13 cellular contexts compared by ENCODE assay signal in genomic region chr1:220692436-220693228, GRCh38.
"Had no signal": no experiment of that assay in that cellular context is flagged by ENCODE, and none has a peak within 500 bp of the region (broad histone marks: within the 10 kb centered on the region; RNA-seq: fewer than 3 reads in every experiment).

No MANE protein-coding gene starts in this region.

- H3K4me1 ChIP-seq: vagina had no signal

- DNase-seq: activated CD4-positive, alpha-beta T cell treated with anti-CD3 and anti-CD28 coated beads, Interleukin-2, amount 50 U/mL, for 48 hours; activated naive CD4-positive, alpha-beta T cell treated with Interleukin-2 at 50 U/mL for 16 hours; activated naive CD8-positive, alpha-beta T cell treated with anti-CD3 and anti-CD28 coated beads, Interleukin-2, amount 50 U/mL, for 24 hours; activated T-cell treated with anti-CD3 and anti-CD28 coated beads, Interleukin-2, amount 50 U/mL, for 48 hours; effector memory CD4-positive, alpha-beta T cell; left colon; nephron progenitor cell; ovary; stimulated activated CD4-positive, alpha-beta T cell treated with anti-CD3 and anti-CD28 coated beads, Interleukin-4, amount 100 ng/mL, for 4 hours; T-helper 2 cell; tibial artery had no signal

- H3K27ac ChIP-seq: cardiac muscle cell, ovary, tibial artery, vagina had no signal

- H3K9me3 ChIP-seq: ovary, tibial artery, vagina had no signal

- ATAC-seq: activated naive CD8-positive, alpha-beta T cell treated with anti-CD3 and anti-CD28 coated beads, Interleukin-2, amount 50 U/mL, for 24 hours; left colon had no signal

- H3K27me3 ChIP-seq: ovary, tibial artery, vagina had no signal

- H3K36me3 ChIP-seq: cardiac muscle cell, ovary, vagina had no signal

- H3K4me3 ChIP-seq: cardiac muscle cell, ovary, tibial artery had no signal
